ENCODE assay signal across 10 cellular contexts in the genomic region with DNA sequence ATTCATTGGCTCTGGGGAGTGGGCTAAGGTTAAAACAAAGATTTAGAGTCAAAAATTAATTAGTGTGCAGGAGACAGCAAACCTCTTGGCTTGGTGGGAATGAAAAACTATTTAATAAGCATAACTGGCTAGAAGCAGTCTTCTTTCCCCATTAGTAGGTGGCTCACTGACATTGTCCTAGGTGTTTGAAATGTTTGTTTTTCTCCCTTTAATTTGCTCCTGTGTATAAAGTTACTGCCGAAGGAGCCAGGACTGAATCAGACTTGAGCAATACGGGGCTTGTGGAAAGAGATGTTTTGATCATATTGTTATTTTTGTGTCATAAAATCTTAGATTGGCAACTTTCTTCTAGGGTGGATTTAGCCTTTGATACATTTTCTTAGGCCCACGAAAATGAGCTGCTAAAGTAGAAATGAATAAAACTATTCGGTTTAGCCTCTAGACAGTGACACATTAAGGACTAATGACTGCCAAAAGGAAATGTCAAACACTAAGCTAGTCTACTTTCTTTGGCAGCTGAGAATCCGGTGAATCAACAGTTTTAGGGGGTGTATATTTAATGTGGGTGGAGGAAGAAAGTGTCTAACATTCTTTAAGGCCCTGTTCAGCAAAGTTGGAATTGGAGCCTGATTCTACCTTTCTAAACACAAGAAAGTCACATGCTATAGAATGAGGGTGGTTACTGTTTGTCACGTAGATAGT. TPM values are rescaled to one million over a fixed set of nuclear protein-coding genes. Genes with fewer than 3 reads are reported as not detected.
DNase-seq lines count a peak whose midpoint lies in the region; ATAC-seq and TF ChIP-seq lines count a peak whose summit lies in the region.
"Had no signal": no experiment of that assay in that cellular context is flagged by ENCODE, and none has a peak within 500 bp of the region (broad histone marks: within the 10 kb centered on the region; RNA-seq: fewer than 3 reads in every experiment).

No MANE protein-coding gene starts in this region.

- peak overlapping the region in 2 of 3 experiments; percentile 12 to 77; a peak in 3 of 7 replicates for H3K27ac Mint-ChIP-seq in H9

- no peak overlapping the region for H2BK20ac ChIP-seq in H9 (ENCODE audit: low read depth, low read length, poor library complexity, severe bottlenecking)

- H3K4me1 ChIP-seq in H9 (ENCODE audit: insufficient read depth, low read length): no peaks in the 10 kb centered on the region
- H3K4me1 ChIP-seq in body of pancreas: peaks cover 49% of the 10 kb centered on the region
- H3K4me1 ChIP-seq in left ventricle myocardium inferior: peaks cover 92% of the 10 kb centered on the region

- H4K20me1 ChIP-seq in H9 (ENCODE audit: control insufficient read depth, insufficient read depth, insufficient read length): no peaks in the 10 kb centered on the region

- in situ Hi-C loops in ACHN (cut with HindIII; ENCODE audit: low pct_ligation_motif_present, low pct_unique_long_range_greater_than_20kb, low sequenced_read_pairs): no loop called here

- no peak overlapping the region for H3K56ac ChIP-seq in H9 (ENCODE audit: insufficient read length, low read depth, low read length)

- H3K36me3 Mint-ChIP-seq in H9 (ENCODE audit: insufficient read depth in 1 of 3, low read depth in 3 of 3): peaks cover 0 to 2% (median 0%) of the 10 kb centered on the region in 3 experiments; a peak in 3 of 7 replicates

- peaks cover 5% of the 10 kb centered on the region for H3K79me1 ChIP-seq in H9 (ENCODE audit: insufficient read depth, low read depth, low read length, poor library complexity, severe bottlenecking)

- no peaks in the 10 kb centered on the region for H3K27me3 ChIP-seq in H9 (ENCODE audit: insufficient read depth, low read length)
- no peaks in the 10 kb centered on the region for H3K27me3 ChIP-seq in body of pancreas
- no peaks in the 10 kb centered on the region for H3K27me3 ChIP-seq in left ventricle myocardium inferior (ENCODE audit: low read depth)

- H3K23ac ChIP-seq in H9 (ENCODE audit: insufficient read length, low read depth, low read length): no peak overlapping the region

- H2AFZ ChIP-seq in H9 (ENCODE audit: low read length): no peak overlapping the region

- H4K91ac ChIP-seq in H9 (ENCODE audit: insufficient read length, low read depth, low read length): no peak overlapping the region

- CTCF ChIA-PET in GM10248 (lab: Yijun Ruan, JAX): interaction anchor here (0.9 to 2.2 kb wide), 6 partner anchors 9 to 56 kb away, joined by 3 to 4 read pairs (median 3); no protein-coding TSS in a partner anchor

- no CpG with 5 or more reads among the region's 6 CpGs for WGBS in H9 (ENCODE audit: extremely low coverage, insufficient read length, low lambda C conversion rate)
- 38 to 39% methylated on average over 6 of the region's 6 CpGs for WGBS in body of pancreas, 2 donors

- H3K27ac ChIP-seq in H9 (ENCODE audit: insufficient read length, low read depth, low read length): no peak overlapping the region
- peak overlapping the region in 3 of 4 donors; percentile 3 to 37 (median 25) for H3K27ac ChIP-seq in body of pancreas
- H3K27ac ChIP-seq in left ventricle myocardium inferior (replicated peaks): peak overlapping the region; percentile 16

- H3K9me3 Mint-ChIP-seq in H9: no peaks in the 10 kb centered on the region

- H3K4me2 ChIP-seq in H9 (ENCODE audit: insufficient read depth, insufficient read length, low read length): no peak overlapping the region

- ATAC-seq in body of pancreas: no peak
- no peak for ATAC-seq in GM21723 (IDR thresholded peaks at IDR 0.05; ENCODE audit: unreplicated experiment)

- no peak overlapping the region for H3K14ac ChIP-seq in H9 (ENCODE audit: insufficient read depth, low read length)

- no peaks in the 10 kb centered on the region for H3K27me3 Mint-ChIP-seq in H9 (ENCODE audit: low read depth)

- no peaks in the 10 kb centered on the region; the same call in 1 of the 2 replicates for H3K79me2 ChIP-seq in H9 (ENCODE audit: insufficient read depth, low read length)

- H2BK15ac ChIP-seq in H9 (ENCODE audit: low read depth, low read length): no peak overlapping the region

- H2AK5ac ChIP-seq in H9 (ENCODE audit: insufficient read length, low read length): no peak overlapping the region

- no peak overlapping the region for H2BK120ac ChIP-seq in H9 (ENCODE audit: low read depth, low read length, poor library complexity, severe bottlenecking)

- POLR2A ChIA-PET in GM10248 (lab: Yijun Ruan, JAX): interaction anchor here (0.7 kb wide), 1 partner anchor 886 kb away, joined by 3 read pairs; no protein-coding TSS in a partner anchor

- no peak overlapping the region for H3K4me3 Mint-ChIP-seq in H9

- H3K9ac ChIP-seq in H9 (ENCODE audit: extremely low read depth, insufficient read length, low read length): no peak overlapping the region

- TF ChIP-seq POLR2A in body of pancreas (IDR thresholded peaks at IDR 0.05): no peak

- H3K18ac ChIP-seq in H9 (ENCODE audit: insufficient read length, low read depth, low read length): no peak overlapping the region

- no peak overlapping the region for H3K4ac ChIP-seq in H9 (ENCODE audit: low read depth, low read length)

- H3K4me3 ChIP-seq in body of pancreas: no peak overlapping the region
- H3K4me3 ChIP-seq in left ventricle myocardium inferior: no peak overlapping the region

- no peaks in the 10 kb centered on the region for H3K36me3 ChIP-seq in body of pancreas (replicated peaks in 1 of 2; ENCODE audit: insufficient read depth in 1 of 2, low read depth in 2 of 2)
- H3K36me3 ChIP-seq in left ventricle myocardium inferior: no peaks in the 10 kb centered on the region

- TF ChIP-seq CTCF in H9 (conservative IDR thresholded peaks at IDR 0.05) (no peak), body of pancreas (IDR thresholded peaks at IDR 0.05) (no peak), left ventricle myocardium inferior (IDR thresholded peaks at IDR 0.05; ENCODE audit: borderline replicate concordance) (no peak), GM10248 (IDR thresholded peaks at IDR 0.05; ENCODE audit: control extremely low read depth, extremely low read depth, low read depth, missing control alignments) (no peak)

- no peak overlapping the region for H4K5ac ChIP-seq in H9 (ENCODE audit: insufficient read length, low read depth, low read length)

- H3T11ph ChIP-seq in H9 (ENCODE audit: low read length): no peak overlapping the region

- intact Hi-C loops in body of pancreas (cut with DNase I) (no loop called here), left ventricle myocardium inferior (cut with micrococcal nuclease) (no loop called here)

- H2BK5ac ChIP-seq in H9 (ENCODE audit: insufficient read length, low read length): no peak overlapping the region

- H2BK12ac ChIP-seq in H9 (ENCODE audit: insufficient read length, low read depth, low read length): no peak overlapping the region

- H3K9me3 ChIP-seq in H9 (ENCODE audit: control insufficient read depth, low read depth, low read length) (no peaks in the 10 kb centered on the region), body of pancreas (no peaks in the 10 kb centered on the region), left ventricle myocardium inferior (replicated peaks) (no peaks in the 10 kb centered on the region)

- H4K8ac ChIP-seq in H9 (replicated peaks; ENCODE audit: insufficient read length, low read depth, low read length): no peak overlapping the region

- peaks cover 51 to 58% of the 10 kb centered on the region in 2 experiments for H3K4me1 Mint-ChIP-seq in H9

- no peaks in the 10 kb centered on the region for H3K23me2 ChIP-seq in H9 (ENCODE audit: insufficient read length, low read depth, low read length, poor library complexity, severe bottlenecking)

- DNase-seq in H9 (no peak), body of pancreas (no peak), left ventricle myocardium inferior (no peak), stromal cell of bone marrow (ENCODE audit: low read depth) (peak; percentile 91), ACHN (no peak), DMS114 treated with DMSO at 0.1 percent for 48 hours (lab: John Stamatoyannopoulos, UW; ENCODE audit: unreplicated experiment) (no peak), GM10248 (ENCODE audit: extremely low spot score) (no peak)
- DNase-seq: NCI-H524 treated with DMSO at 0.1 percent for 48 hours; stimulated activated CD4-positive, alpha-beta T cell treated with anti-CD3 and anti-CD28 coated beads, Interleukin-1b, Interleukin-23, amount 100 ng/mL, for 48 hours had no signal

RNA-seq across cellular contexts. Expression of a gene that starts 30.2 kb away (rescaled TPM):
- total RNA-seq in H9 (2021): not detected in 2 replicates
- under 1 TPM; 0.52 to 0.66 TPM for total RNA-seq in body of pancreas
- not detected for total RNA-seq in left ventricle myocardium inferior
